ENCODE assay signal across 8 cellular contexts in genomic region chr6:16770701-16771569, GRCh38. TPM values are rescaled to one million over a fixed set of nuclear protein-coding genes. Genes with fewer than 3 reads are reported as not detected.
DNase-seq lines count a peak whose midpoint lies in the region; ATAC-seq and TF ChIP-seq lines count a peak whose summit lies in the region.

No MANE protein-coding gene starts in this region.

- H3K9ac ChIP-seq in neural progenitor cell, result no peak overlapping the region
- H3K9ac ChIP-seq in stomach smooth muscle (ENCODE audit: low read length in 2 of 2), result no peak overlapping the region

- 45% methylated on average over 16 of the region's 16 CpGs for WGBS in esophagus muscularis mucosa

- no peak overlapping the region for H3K4me2 ChIP-seq in neural progenitor cell

- H3K27ac Mint-ChIP-seq in CD14-positive monocyte (peak overlapping the region; percentile 24 to 88 (median 62)), neural progenitor cell (no peak overlapping the region)

- no peaks in the 10 kb centered on the region for H4K20me1 ChIP-seq in neural progenitor cell (ENCODE audit: low read depth)

- ATAC-seq in GM19324 (IDR thresholded peaks at IDR 0.05; ENCODE audit: low FRiP score, unreplicated experiment) (peak; percentile 80), HG03457 (IDR thresholded peaks at IDR 0.05; ENCODE audit: unreplicated experiment) (peak; percentile 53)

- H3K4me1 Mint-ChIP-seq in CD14-positive monocyte (peaks cover 44% of the 10 kb centered on the region), neural progenitor cell (peaks cover 14% of the 10 kb centered on the region)

- H3K4me3 ChIP-seq in esophagus muscularis mucosa (no peak overlapping the region), neural progenitor cell (no peak overlapping the region), stomach smooth muscle (ENCODE audit: low read length in 2 of 2) (no peak overlapping the region)

- no peaks in the 10 kb centered on the region for H3K36me3 ChIP-seq in esophagus muscularis mucosa
- no peaks in the 10 kb centered on the region for H3K36me3 ChIP-seq in neural progenitor cell
- H3K36me3 ChIP-seq in stomach smooth muscle (ENCODE audit: control insufficient read depth in 2 of 2, insufficient read depth in 2 of 2, low read length in 2 of 2), result no peaks in the 10 kb centered on the region

- DNase-seq in CD14-positive monocyte (ENCODE audit: low spot score), result peak; percentile 77
- peak; percentile 89 for DNase-seq in OCI-M1 (lab: John Stamatoyannopoulos, UW)
- peak; percentile 69 for DNase-seq in activated T-cell treated with anti-CD3 and anti-CD28 coated beads for 24 hours (ENCODE audit: low read depth)
- DNase-seq in esophagus muscularis mucosa (ENCODE audit: extremely low spot score), result no peak
- peak; percentile 85 for DNase-seq in neural progenitor cell (ENCODE audit: low spot score)

- TF ChIP-seq POLR2A in esophagus muscularis mucosa (IDR thresholded peaks at IDR 0.05; ENCODE audit: low read depth), result no peak

- peak overlapping the region; percentile 66 to 86 for H3K4me3 Mint-ChIP-seq in CD14-positive monocyte
- H3K4me3 Mint-ChIP-seq in neural progenitor cell, result no peak overlapping the region

- H3K9me3 Mint-ChIP-seq in CD14-positive monocyte (no peaks in the 10 kb centered on the region), neural progenitor cell (no peaks in the 10 kb centered on the region)

- H3K79me2 ChIP-seq in neural progenitor cell (ENCODE audit: low read depth), result no peaks in the 10 kb centered on the region

- no peak for TF ChIP-seq EP300 in esophagus muscularis mucosa (IDR thresholded peaks at IDR 0.05)

- H3K27me3 Mint-ChIP-seq in CD14-positive monocyte (ENCODE audit: low read depth in 3 of 3) (peaks cover 0 to 2% (median 0%) of the 10 kb centered on the region in 3 donors), neural progenitor cell (ENCODE audit: insufficient read depth, low read depth) (peaks cover 5% of the 10 kb centered on the region)

- H3K9me3 ChIP-seq in esophagus muscularis mucosa (no peaks in the 10 kb centered on the region), neural progenitor cell (ENCODE audit: low read depth) (no peaks in the 10 kb centered on the region), stomach smooth muscle (ENCODE audit: control insufficient read depth in 2 of 2, low read length in 2 of 2) (no peaks in the 10 kb centered on the region)

- H3F3A ChIP-seq in neural progenitor cell (ENCODE audit: low read depth), result no peaks in the 10 kb centered on the region

- H3K27ac ChIP-seq in esophagus muscularis mucosa (replicated peaks in 1 of 4), result peak overlapping the region; percentile 39 to 73 (median 66)
- H3K27ac ChIP-seq in neural progenitor cell, result no peak overlapping the region
- H3K27ac ChIP-seq in stomach smooth muscle (ENCODE audit: low read length), result peak overlapping the region; percentile 47

- peak; percentile 97 for TF ChIP-seq CTCF in CD14-positive monocyte (IDR thresholded peaks at IDR 0.05)
- TF ChIP-seq CTCF in esophagus muscularis mucosa (IDR thresholded peaks at IDR 0.05), result peak; percentile 93 to 97 (median 94)
- peak; percentile 92 for TF ChIP-seq CTCF in neural progenitor cell (IDR thresholded peaks at IDR 0.05)

- H2AFZ ChIP-seq in neural progenitor cell (replicated peaks), result peak overlapping the region; percentile 29

- H3K4me1 ChIP-seq in esophagus muscularis mucosa (peaks cover 31 to 43% (median 40%) of the 10 kb centered on the region in 4 donors), neural progenitor cell (peaks cover 9% of the 10 kb centered on the region), stomach smooth muscle (ENCODE audit: control insufficient read depth, insufficient read depth, low read length) (peaks cover 34% of the 10 kb centered on the region)

- H3K36me3 Mint-ChIP-seq in CD14-positive monocyte (peaks cover 0 to 4% of the 10 kb centered on the region in 2 donors), neural progenitor cell (no peaks in the 10 kb centered on the region)

- H3K27me3 ChIP-seq in esophagus muscularis mucosa (no peaks in the 10 kb centered on the region), neural progenitor cell (no peaks in the 10 kb centered on the region), stomach smooth muscle (ENCODE audit: control insufficient read depth in 1 of 2, insufficient read depth in 2 of 2, low read length in 2 of 2) (no peaks in the 10 kb centered on the region)

- intact Hi-C loops in CD14-positive monocyte (cut with micrococcal nuclease), result loop anchor here (5.0 to 10.0 kb wide), 4 partner anchors 134 to 439 kb away; no protein-coding TSS in a partner anchor
- intact Hi-C loops in esophagus muscularis mucosa (cut with DNase I), result loop anchor here (5.0 kb wide), 1 partner anchor 191 kb away; no protein-coding TSS in a partner anchor

RNA-seq across cellular contexts. Expression of gene ATXN1, which starts 9.7 kb away (rescaled TPM):
- 10 to 100 TPM in 1 of 2 donors, 1 to 10 TPM in 1; 8.8 to 10.9 TPM for polyA plus RNA-seq in CD14-positive monocyte
- total RNA-seq in esophagus muscularis mucosa (10 to 100 TPM; 42.4 to 74.9 (median 52.1) TPM), neural progenitor cell (ENCODE audit: low replicate concordance) (2.8 and 3.6 TPM in 2 replicates)
